15 cellular contexts compared by ENCODE assay signal in genomic region chr1:2137257-2138121, GRCh38. TPM values are rescaled to one million over a fixed set of nuclear protein-coding genes. Genes with fewer than 3 reads are reported as not detected.
DNase-seq lines count a peak whose midpoint lies in the region; ATAC-seq and TF ChIP-seq lines count a peak whose summit lies in the region.
"Had no signal": no experiment of that assay in that cellular context is flagged by ENCODE, and none has a peak within 500 bp of the region (broad histone marks: within the 10 kb centered on the region; RNA-seq: fewer than 3 reads in every experiment).

No MANE protein-coding gene starts in this region.

- intact Hi-C loops in left colon (cut with DNase I, micrococcal nuclease) = no loop called here

- H3K4me1 Mint-ChIP-seq in stimulated activated memory B cell treated with anti-CD40 and anti-IgM and Interleukin-4, amounts not matched to agents 10 μg/mL and 1 μg/mL and 100 μg/mL, for 72 hours = peaks cover 14% of the 10 kb centered on the region

- H3K9me3 Mint-ChIP-seq in stimulated activated memory B cell treated with anti-CD40 and anti-IgM and Interleukin-4, amounts not matched to agents 10 μg/mL and 1 μg/mL and 100 μg/mL, for 72 hours = no peaks in the 10 kb centered on the region
- H3K9me3 Mint-ChIP-seq: activated naive CD4-positive, alpha-beta T cell treated with anti-CD3 and anti-CD28 coated beads, Interleukin-2, amount 10 ng/mL, durations not matched to agents 7 days and 5 days had no signal

- peak overlapping the region; percentile 36 for H3K27ac Mint-ChIP-seq in stimulated activated memory B cell treated with anti-CD40 and anti-IgM and Interleukin-4, amounts not matched to agents 10 μg/mL and 1 μg/mL and 100 μg/mL, for 72 hours
- H3K27ac Mint-ChIP-seq: activated naive CD4-positive, alpha-beta T cell treated with anti-CD3 and anti-CD28 coated beads, Interleukin-2, amount 10 ng/mL, durations not matched to agents 7 days and 5 days had no signal

- H3K36me3 Mint-ChIP-seq in stimulated activated memory B cell treated with anti-CD40 and anti-IgM and Interleukin-4, amounts not matched to agents 10 μg/mL and 1 μg/mL and 100 μg/mL, for 72 hours = peaks cover 6% of the 10 kb centered on the region
- H3K36me3 Mint-ChIP-seq: activated naive CD4-positive, alpha-beta T cell treated with anti-CD3 and anti-CD28 coated beads, Interleukin-2, amount 10 ng/mL, durations not matched to agents 7 days and 5 days had no signal

- H3K27me3 ChIP-seq in RWPE2 (ENCODE audit: insufficient read depth, poor library complexity, severe bottlenecking) = no peaks in the 10 kb centered on the region
- H3K27me3 ChIP-seq: brain microvascular endothelial cell, thyroid gland had no signal

- no peak overlapping the region for H3K4me3 Mint-ChIP-seq in stimulated activated memory B cell treated with anti-CD40 and anti-IgM and Interleukin-4, amounts not matched to agents 10 μg/mL and 1 μg/mL and 100 μg/mL, for 72 hours
- H3K4me3 Mint-ChIP-seq: activated naive CD4-positive, alpha-beta T cell treated with anti-CD3 and anti-CD28 coated beads, Interleukin-2, amount 10 ng/mL, durations not matched to agents 7 days and 5 days had no signal

- no peak overlapping the region for H3K4me3 ChIP-seq in RWPE2 (ENCODE audit: severe bottlenecking)
- H3K4me3 ChIP-seq: thyroid gland had no signal

- TF ChIP-seq CTCF in RWPE2 (IDR thresholded peaks at IDR 0.05; ENCODE audit: poor library complexity, severe bottlenecking) = no peak

- H3K4me1 ChIP-seq in RWPE2 (ENCODE audit: insufficient read depth, poor library complexity, severe bottlenecking) = peaks cover 12% of the 10 kb centered on the region

- H3K9me3 ChIP-seq in RWPE2 (ENCODE audit: severe bottlenecking) = no peaks in the 10 kb centered on the region
- H3K9me3 ChIP-seq: SK-N-SH, thyroid gland had no signal

- no peak overlapping the region for H3K27ac ChIP-seq in RWPE2 (ENCODE audit: poor library complexity, severe bottlenecking)
- H3K27ac ChIP-seq: brain microvascular endothelial cell, thyroid gland had no signal

- DNase-seq in NCI-H146 (lab: John Stamatoyannopoulos, UW) (peak; percentile 28), NCI-H146 treated with DMSO at 0.1 percent for 48 hours (lab: John Stamatoyannopoulos, UW; ENCODE audit: unreplicated experiment) (no peak), RWPE2 (ENCODE audit: low spot score) (peak; percentile 18), left colon (peak; percentile 67 to 80), OCI-M1 (lab: John Stamatoyannopoulos, UW) (no peak)
- DNase-seq: 8988T; activated naive CD4-positive, alpha-beta T cell treated with anti-CD3 and anti-CD28 coated beads, Interleukin-2, amount 10 ng/mL, durations not matched to agents 7 days and 5 days; brain microvascular endothelial cell; NCI-H345; retina; SK-N-SH had no signal

- no peak for ATAC-seq in RWPE2 (ENCODE audit: low read depth)
- ATAC-seq in left colon = peak; percentile 64
- no peak for ATAC-seq in stimulated activated memory B cell treated with anti-CD40 and anti-IgM and Interleukin-4, amounts not matched to agents 10 μg/mL and 1 μg/mL and 100 μg/mL, for 72 hours
- ATAC-seq in HG03378 (IDR thresholded peaks at IDR 0.05; ENCODE audit: unreplicated experiment) = no peak
- no peak for ATAC-seq in HG03196 (IDR thresholded peaks at IDR 0.05; ENCODE audit: unreplicated experiment)

- no peaks in the 10 kb centered on the region for H3K27me3 Mint-ChIP-seq in stimulated activated memory B cell treated with anti-CD40 and anti-IgM and Interleukin-4, amounts not matched to agents 10 μg/mL and 1 μg/mL and 100 μg/mL, for 72 hours

- H3K36me3 ChIP-seq in RWPE2 (ENCODE audit: low read depth) = no peaks in the 10 kb centered on the region
- H3K36me3 ChIP-seq: brain microvascular endothelial cell, thyroid gland had no signal

RNA-seq across cellular contexts. Expression of gene FAAP20, which starts 57.1 kb away (rescaled TPM):
- 10 to 100 TPM; 28.5 to 32.6 TPM for total RNA-seq in left colon

Comparison
In these comparisons a context has a peak if more than half of its experiments do, and no peak if none do; other contexts are left out.
1. DNase-seq: peak in NCI-H146 (single experiment), RWPE2 (single experiment) and left colon (2 of 2); none in NCI-H146 treated with DMSO at 0.1 percent for 48 hours (single experiment) and OCI-M1 (single experiment).